17 cellular contexts compared by ENCODE assay signal in the genomic region with DNA sequence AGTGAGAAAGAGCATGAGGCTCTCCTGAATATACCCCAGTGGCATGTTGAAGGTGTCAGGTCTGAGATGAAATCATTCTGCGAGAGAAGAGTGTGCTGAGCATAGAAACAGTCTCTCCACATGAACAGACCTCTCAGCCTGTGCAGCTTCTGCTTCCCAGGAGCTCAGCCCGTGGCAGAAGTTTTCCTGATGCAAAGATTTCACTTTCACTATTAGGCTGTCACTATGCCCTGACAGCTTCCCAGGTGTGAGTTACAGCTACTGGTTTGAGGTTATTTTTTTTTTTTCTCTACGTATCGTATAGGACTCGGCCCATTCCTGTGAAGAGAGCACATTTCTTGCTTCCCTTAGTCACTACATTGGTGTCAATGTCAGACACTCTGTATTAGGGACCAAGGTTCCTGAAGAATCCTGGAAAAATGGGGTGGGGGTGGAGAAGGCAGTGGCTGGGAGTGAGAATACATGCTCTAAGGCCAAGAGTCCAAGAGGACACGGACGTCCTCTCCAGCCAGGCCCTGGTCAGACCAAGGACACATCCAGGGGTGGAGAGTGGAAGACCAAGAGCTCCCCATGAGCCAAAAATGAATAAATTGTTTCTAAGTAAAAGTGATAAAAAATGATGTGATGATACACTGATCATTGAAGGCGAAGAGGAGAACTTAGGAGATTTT.
A peak's percentile ranks its signal among the peaks of the same experiment; 100 is the strongest.
DNase-seq lines count a peak whose midpoint lies in the region; ATAC-seq, FAIRE-seq and TF ChIP-seq lines count a peak whose summit lies in the region.
"Had no signal": no experiment of that assay in that cellular context is flagged by ENCODE, and none has a peak within 500 bp of the region (broad histone marks: within the 10 kb centered on the region; RNA-seq: fewer than 3 reads in every experiment).

No MANE protein-coding gene starts in this region.

- H3K4me2 ChIP-seq in HepG2 (ENCODE audit: low read depth, low read length): peak overlapping the region; percentile 48
- no peak overlapping the region for H3K4me2 ChIP-seq in osteoblast (ENCODE audit: insufficient read depth, low read length)
- H3K4me2 ChIP-seq: GM23338 had no signal

- H3K4me3 ChIP-seq in colonic mucosa (no peak overlapping the region), HepG2 (replicated peaks in 1 of 3; ENCODE audit: insufficient read depth in 1 of 3, low read depth in 2 of 3, low read length in 3 of 3) (no peak overlapping the region; a peak in 1 of 6 replicates), osteoblast (ENCODE audit: insufficient read depth, low read length) (no peak overlapping the region)
- H3K4me3 ChIP-seq: GM23338, Peyer's patch had no signal

- H3K27ac ChIP-seq in colonic mucosa (peak overlapping the region; percentile 14), HepG2 (ENCODE audit: extremely low read length, insufficient read depth, low read length) (peak overlapping the region; percentile 77), osteoblast (ENCODE audit: low read depth, low read length) (no peak overlapping the region)

- no peak for TF ChIP-seq POLR2A in HepG2 (IDR thresholded peaks at IDR 0.05; ENCODE audit: insufficient read depth in 1 of 2, low read depth in 2 of 2, low read length in 2 of 2)

- ATAC-seq in HepG2 (peak; percentile 23), HG03460 (IDR thresholded peaks at IDR 0.05; ENCODE audit: unreplicated experiment) (no peak)
- ATAC-seq: GM23338 had no signal

- DNase-seq in HuH-7 (ENCODE audit: low spot score): peak; percentile 32
- DNase-seq in colonic mucosa: no peak
- DNase-seq in HepG2 (ENCODE audit: low spot score): peak; percentile 23
- peak; percentile 56 for DNase-seq in osteoblast (ENCODE audit: insufficient read length, low spot score, missing footprints)
- no peak for DNase-seq in NCI-H82 treated with DMSO at 0.1 percent for 48 hours (lab: John Stamatoyannopoulos, UW; ENCODE audit: unreplicated experiment)
- DNase-seq in NAMALWA (ENCODE audit: low spot score): no peak
- no peak for DNase-seq in GM10266 (ENCODE audit: extremely low spot score)
- DNase-seq: CD8-positive, alpha-beta memory T cell; Karpas-422; MM.1S; NCI-H1105 treated with DMSO at 0.1 percent for 48 hours; NCI-H187; SIG-M5 had no signal

- TF ChIP-seq RAD21 in HepG2 (CRISPR knock-in tag; IDR thresholded peaks at IDR 0.05): no peak

- in situ Hi-C loops in HepG2 (cut with HindIII; ENCODE audit: extremely low pct_ligation_motif_present, low pct_unique_long_range_greater_than_20kb): no loop called here

- H3K36me3 ChIP-seq in colonic mucosa (no peaks in the 10 kb centered on the region), HepG2 (replicated peaks in 1 of 2; ENCODE audit: control insufficient read depth in 1 of 2, insufficient read depth in 2 of 2, low read length in 2 of 2) (no peaks in the 10 kb centered on the region), osteoblast (ENCODE audit: insufficient read depth, low read length) (no peaks in the 10 kb centered on the region)
- H3K36me3 ChIP-seq: Peyer's patch had no signal

- CTCF ChIA-PET in HepG2 (lab: Yijun Ruan, JAX; ENCODE audit: low intra/inter-chr PET ratio, low total read pairs): no interaction called here

- H4K20me1 ChIP-seq in HepG2 (ENCODE audit: insufficient read depth, low read length): no peaks in the 10 kb centered on the region
- no peaks in the 10 kb centered on the region for H4K20me1 ChIP-seq in osteoblast (ENCODE audit: insufficient read depth, low read length)

- H3K27me3 ChIP-seq in colonic mucosa: no peaks in the 10 kb centered on the region
- no peaks in the 10 kb centered on the region for H3K27me3 ChIP-seq in HepG2 (ENCODE audit: control insufficient read depth in 1 of 2, insufficient read depth in 2 of 2, low read length in 2 of 2)
- H3K27me3 ChIP-seq in osteoblast (ENCODE audit: insufficient read depth, low read length): no peaks in the 10 kb centered on the region
- H3K27me3 ChIP-seq: Peyer's patch had no signal

- POLR2A ChIA-PET in HepG2 (lab: Yijun Ruan, JAX): interaction anchor here (0.6 to 1.4 kb wide), 4 partner anchors 18 to 92 kb away, joined by 3 read pairs; no protein-coding TSS in a partner anchor

- TF ChIP-seq EP300 in HepG2 (IDR thresholded peaks at IDR 0.05; ENCODE audit: low read depth in 2 of 2, low read length in 2 of 2) (peak in 1 of 2 experiments; percentile 20; a peak in 1 of 4 replicates), HepG2 (CRISPR knock-in tag; IDR thresholded peaks at IDR 0.05; ENCODE audit: borderline replicate concordance) (no peak)

- no peaks in the 10 kb centered on the region for H3K79me2 ChIP-seq in HepG2 (ENCODE audit: insufficient read depth, low read length)
- H3K79me2 ChIP-seq in osteoblast (ENCODE audit: insufficient read depth, low read length): no peaks in the 10 kb centered on the region

- H3K9me3 ChIP-seq in colonic mucosa (no peaks in the 10 kb centered on the region), HepG2 (ENCODE audit: low read length) (no peaks in the 10 kb centered on the region), osteoblast (ENCODE audit: low read depth, low read length) (no peaks in the 10 kb centered on the region)
- H3K9me3 ChIP-seq: Peyer's patch had no signal

- FAIRE-seq in HepG2 (lab: Jason Lieb, UNC): no peak
- FAIRE-seq: GM18507 had no signal

- WGBS in HepG2 (ENCODE audit: low lambda C conversion rate): 55% methylated on average over 8 of the region's 8 CpGs

- intact Hi-C loops in colonic mucosa (cut with DNase I): no loop called here
- intact Hi-C loops in HepG2 (cut with micrococcal nuclease; ENCODE audit: unreplicated experiment): no loop called here

- BruUV-seq in HepG2 (replicated peaks; lab: Mats Ljungman, UMichigan): no TSS peak

- TF ChIP-seq CTCF in colonic mucosa (IDR thresholded peaks at IDR 0.05) (no peak), HepG2 (CRISPR knock-in tag; IDR thresholded peaks at IDR 0.05) (no peak), osteoblast (IDR thresholded peaks at IDR 0.05; ENCODE audit: extremely low read depth, low read depth, low read length) (no peak), GM10266 (IDR thresholded peaks at IDR 0.05; ENCODE audit: control insufficient read depth, insufficient read depth, low read depth, missing control alignments) (no peak)

- no peaks in the 10 kb centered on the region for H3K4me1 ChIP-seq in colonic mucosa
- H3K4me1 ChIP-seq in HepG2 (ENCODE audit: insufficient read depth, low read length): peaks cover 37% of the 10 kb centered on the region
- no peaks in the 10 kb centered on the region for H3K4me1 ChIP-seq in osteoblast (ENCODE audit: insufficient read depth, low read length)

- H2AFZ ChIP-seq in HepG2 (ENCODE audit: low read length) (peak overlapping the region; percentile 66), osteoblast (ENCODE audit: low read length) (peak overlapping the region; percentile 54)
- H2AFZ ChIP-seq: GM23338 had no signal

- H3K9ac ChIP-seq in colonic mucosa (ENCODE audit: low read depth in 2 of 2, low read length in 2 of 2) (no peak overlapping the region), HepG2 (ENCODE audit: insufficient read depth, low read depth, low read length) (peak overlapping the region; percentile 37)

TF ChIP-seq in HepG2, 621 proteins besides CTCF, POLR2A, EP300 and RAD21 (continues in another document):
- TF ChIP-seq ZNF446 (CRISPR knock-in tag; IDR thresholded peaks at IDR 0.05) (no peak), WIZ (CRISPR knock-in tag; IDR thresholded peaks at IDR 0.05) (no peak)
- TF ChIP-seq, protein P1, sequence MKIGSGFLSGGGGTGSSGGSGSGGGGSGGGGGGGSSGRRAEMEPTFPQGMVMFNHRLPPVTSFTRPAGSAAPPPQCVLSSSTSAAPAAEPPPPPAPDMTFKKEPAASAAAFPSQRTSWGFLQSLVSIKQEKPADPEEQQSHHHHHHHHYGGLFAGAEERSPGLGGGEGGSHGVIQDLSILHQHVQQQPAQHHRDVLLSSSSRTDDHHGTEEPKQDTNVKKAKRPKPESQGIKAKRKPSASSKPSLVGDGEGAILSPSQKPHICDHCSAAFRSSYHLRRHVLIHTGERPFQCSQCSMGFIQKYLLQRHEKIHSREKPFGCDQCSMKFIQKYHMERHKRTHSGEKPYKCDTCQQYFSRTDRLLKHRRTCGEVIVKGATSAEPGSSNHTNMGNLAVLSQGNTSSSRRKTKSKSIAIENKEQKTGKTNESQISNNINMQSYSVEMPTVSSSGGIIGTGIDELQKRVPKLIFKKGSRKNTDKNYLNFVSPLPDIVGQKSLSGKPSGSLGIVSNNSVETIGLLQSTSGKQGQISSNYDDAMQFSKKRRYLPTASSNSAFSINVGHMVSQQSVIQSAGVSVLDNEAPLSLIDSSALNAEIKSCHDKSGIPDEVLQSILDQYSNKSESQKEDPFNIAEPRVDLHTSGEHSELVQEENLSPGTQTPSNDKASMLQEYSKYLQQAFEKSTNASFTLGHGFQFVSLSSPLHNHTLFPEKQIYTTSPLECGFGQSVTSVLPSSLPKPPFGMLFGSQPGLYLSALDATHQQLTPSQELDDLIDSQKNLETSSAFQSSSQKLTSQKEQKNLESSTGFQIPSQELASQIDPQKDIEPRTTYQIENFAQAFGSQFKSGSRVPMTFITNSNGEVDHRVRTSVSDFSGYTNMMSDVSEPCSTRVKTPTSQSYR (CRISPR knock-in tag; IDR thresholded peaks at IDR 0.05; ENCODE audit: borderline replicate concordance): 0 out of 2 replicates have a peak, but pooled peaks have one; percentile 46
- TF ChIP-seq, protein P2, sequence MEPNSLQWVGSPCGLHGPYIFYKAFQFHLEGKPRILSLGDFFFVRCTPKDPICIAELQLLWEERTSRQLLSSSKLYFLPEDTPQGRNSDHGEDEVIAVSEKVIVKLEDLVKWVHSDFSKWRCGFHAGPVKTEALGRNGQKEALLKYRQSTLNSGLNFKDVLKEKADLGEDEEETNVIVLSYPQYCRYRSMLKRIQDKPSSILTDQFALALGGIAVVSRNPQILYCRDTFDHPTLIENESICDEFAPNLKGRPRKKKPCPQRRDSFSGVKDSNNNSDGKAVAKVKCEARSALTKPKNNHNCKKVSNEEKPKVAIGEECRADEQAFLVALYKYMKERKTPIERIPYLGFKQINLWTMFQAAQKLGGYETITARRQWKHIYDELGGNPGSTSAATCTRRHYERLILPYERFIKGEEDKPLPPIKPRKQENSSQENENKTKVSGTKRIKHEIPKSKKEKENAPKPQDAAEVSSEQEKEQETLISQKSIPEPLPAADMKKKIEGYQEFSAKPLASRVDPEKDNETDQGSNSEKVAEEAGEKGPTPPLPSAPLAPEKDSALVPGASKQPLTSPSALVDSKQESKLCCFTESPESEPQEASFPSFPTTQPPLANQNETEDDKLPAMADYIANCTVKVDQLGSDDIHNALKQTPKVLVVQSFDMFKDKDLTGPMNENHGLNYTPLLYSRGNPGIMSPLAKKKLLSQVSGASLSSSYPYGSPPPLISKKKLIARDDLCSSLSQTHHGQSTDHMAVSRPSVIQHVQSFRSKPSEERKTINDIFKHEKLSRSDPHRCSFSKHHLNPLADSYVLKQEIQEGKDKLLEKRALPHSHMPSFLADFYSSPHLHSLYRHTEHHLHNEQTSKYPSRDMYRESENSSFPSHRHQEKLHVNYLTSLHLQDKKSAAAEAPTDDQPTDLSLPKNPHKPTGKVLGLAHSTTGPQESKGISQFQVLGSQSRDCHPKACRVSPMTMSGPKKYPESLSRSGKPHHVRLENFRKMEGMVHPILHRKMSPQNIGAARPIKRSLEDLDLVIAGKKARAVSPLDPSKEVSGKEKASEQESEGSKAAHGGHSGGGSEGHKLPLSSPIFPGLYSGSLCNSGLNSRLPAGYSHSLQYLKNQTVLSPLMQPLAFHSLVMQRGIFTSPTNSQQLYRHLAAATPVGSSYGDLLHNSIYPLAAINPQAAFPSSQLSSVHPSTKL (CRISPR knock-in tag; IDR thresholded peaks at IDR 0.05): peak; percentile 41; the same call in 1 of the 2 replicates

Comparison
In these comparisons a context has a peak if more than half of its experiments do, and no peak if none do; other contexts are left out.
1. DNase-seq: peak in HuH-7 (single experiment), HepG2 (single experiment) and osteoblast (single experiment); none in colonic mucosa (single experiment), NCI-H82 treated with DMSO at 0.1 percent for 48 hours (single experiment), NAMALWA (single experiment) and GM10266 (single experiment).